35 cellular contexts compared by ENCODE assay signal in the genomic region with DNA sequence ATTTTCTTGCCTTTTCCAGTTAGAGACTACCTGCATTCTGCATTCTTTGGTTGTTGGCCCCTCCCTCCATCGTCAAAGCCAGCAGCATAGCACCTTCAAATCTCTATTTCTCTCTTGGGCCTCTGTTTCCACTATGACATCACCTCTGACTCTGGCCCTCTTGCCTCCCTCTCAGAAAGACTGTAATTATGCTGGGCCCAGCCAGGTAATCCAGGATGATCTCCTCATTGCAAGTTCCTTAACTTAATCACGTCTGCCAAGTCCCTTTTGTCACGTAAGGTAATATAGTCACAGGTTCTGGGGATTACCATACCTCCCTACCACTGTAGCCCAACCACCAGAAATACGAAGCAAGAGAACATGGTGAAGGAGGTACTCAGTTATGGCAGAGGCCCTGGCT. TPM values are rescaled to one million over a fixed set of nuclear protein-coding genes. Genes with fewer than 3 reads are reported as not detected.
"Had no signal": no experiment of that assay in that cellular context is flagged by ENCODE, and none has a peak within 500 bp of the region (broad histone marks: within the 10 kb centered on the region; RNA-seq: fewer than 3 reads in every experiment).

No MANE protein-coding gene starts in this region.

- H3K4me1 ChIP-seq: body of pancreas, gastroesophageal sphincter had no signal

- H3K27me3 ChIP-seq: body of pancreas, esophagus squamous epithelium, gastroesophageal sphincter, hepatocyte had no signal

- H3K36me3 ChIP-seq: esophagus squamous epithelium, gastroesophageal sphincter, heart right ventricle had no signal

- FAIRE-seq: colon, endometrium, endothelial cell of umbilical vein had no signal

- H3K27ac ChIP-seq: body of pancreas, epithelial cell of prostate, gastroesophageal sphincter, heart right ventricle, hepatocyte had no signal

- H3K4me3 ChIP-seq: body of pancreas, esophagus squamous epithelium, gastroesophageal sphincter, heart right ventricle, hepatocyte had no signal

- ATAC-seq: activated CD4-positive, alpha-beta T cell treated with anti-CD3 and anti-CD28 coated beads for 36 hours; activated T-cell treated with anti-CD3 and anti-CD28 coated beads, Interleukin-2, amount 50 U/mL, for 72 hours; body of pancreas; gastroesophageal sphincter; heart right ventricle; T-helper 17 cell had no signal

- H3K9me3 ChIP-seq: body of pancreas, esophagus squamous epithelium, gastroesophageal sphincter, heart right ventricle had no signal

- DNase-seq: activated CD4-positive, alpha-beta memory T cell treated with anti-CD3 and anti-CD28 coated beads, Interleukin-2, amount 10 ng/mL, durations not matched to agents 7 days and 5 days; activated CD4-positive, alpha-beta T cell treated with anti-CD3 and anti-CD28 coated beads for 36 hours; activated CD4-positive, alpha-beta T cell treated with anti-CD3 and anti-CD28 coated beads, Interleukin-2, amount 10 ng/mL, durations not matched to agents 7 days and 5 days; activated CD4-positive, alpha-beta T cell treated with anti-CD3 and anti-CD28 coated beads, Interleukin-2, amount 50 U/mL, for 4 hours; activated CD4-positive, CD25-positive, alpha-beta regulatory T cell; activated CD4-positive, CD25-positive, alpha-beta regulatory T cell treated with anti-CD3 and anti-CD28 coated beads, Interleukin-2, amount 50 U/mL, for 72 hours; activated CD8-positive, alpha-beta memory T cell treated with anti-CD3 and anti-CD28 coated beads, Interleukin-2, amount 50 U/mL, for 48 hours; activated gamma-delta T cell; activated naive CD4-positive, alpha-beta T cell treated with anti-CD3 and anti-CD28 coated beads, Interleukin-2, amount 50 U/mL, for 16 hours; activated naive CD4-positive, alpha-beta T cell treated with Interleukin-2 at 50 U/mL for 16 hours; activated T-cell treated with anti-CD3 and anti-CD28 coated beads for 4 hours; activated T-cell treated with anti-CD3 and anti-CD28 coated beads, Interleukin-2, amount 50 U/mL, for 24 hours; activated T-cell treated with anti-CD3 and anti-CD28 coated beads, Interleukin-2, amount 50 U/mL, for 72 hours; amniotic stem cell; anterior cingulate cortex; body of pancreas; caudate nucleus; effector CD8-positive, alpha-beta T cell; esophagus squamous epithelium; foreskin melanocyte; heart right ventricle; T-helper 1 cell; T-helper 17 cell; T1000 had no signal

RNA-seq across cellular contexts. Expression of gene NYX, which starts 39.3 kb away (rescaled TPM):
- total RNA-seq: activated CD4-positive, alpha-beta memory T cell treated with anti-CD3 and anti-CD28 coated beads, Interleukin-2, amount 10 ng/mL, durations not matched to agents 7 days and 5 days; activated CD4-positive, alpha-beta T cell treated with anti-CD3 and anti-CD28 coated beads for 36 hours; activated CD4-positive, alpha-beta T cell treated with anti-CD3 and anti-CD28 coated beads, Interleukin-2, amount 10 ng/mL, durations not matched to agents 7 days and 5 days; body of pancreas; chondrocyte; dermis microvascular lymphatic vessel endothelial cell; endothelial cell of umbilical vein; esophagus squamous epithelium; fibroblast of lung; fibroblast of villous mesenchyme; gastroesophageal sphincter; glomerular endothelial cell; heart right ventricle; hepatocyte; T-helper 17 cell had no signal
